23 cellular contexts compared by ENCODE assay signal in the genomic region with DNA sequence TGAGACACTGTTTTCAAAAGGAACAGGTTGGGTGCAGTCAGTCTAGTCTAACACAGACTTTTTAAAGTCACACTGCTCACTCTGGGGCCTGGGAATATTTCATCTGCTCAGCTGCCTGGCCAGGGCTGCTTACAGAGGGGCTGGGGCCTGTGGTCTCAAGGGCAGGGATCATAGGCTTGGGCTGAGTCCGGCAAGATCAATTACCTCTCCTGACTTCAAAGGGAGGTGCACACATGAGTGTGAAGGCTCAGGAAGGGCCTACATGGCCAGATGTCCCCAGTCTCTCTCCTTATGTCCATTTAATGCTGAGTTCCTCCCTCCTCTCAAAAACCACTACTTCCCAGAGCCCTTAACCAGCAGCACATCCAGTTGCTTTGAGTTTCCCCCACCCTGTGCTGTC.
DNase-seq lines count a peak whose midpoint lies in the region; ATAC-seq, FAIRE-seq and TF ChIP-seq lines count a peak whose summit lies in the region.
"Had no signal": no experiment of that assay in that cellular context is flagged by ENCODE, and none has a peak within 500 bp of the region (broad histone marks: within the 10 kb centered on the region; RNA-seq: fewer than 3 reads in every experiment).

No MANE protein-coding gene starts in this region.

- H3K79me2 ChIP-seq in HepG2 (ENCODE audit: insufficient read depth, low read length) (no peaks in the 10 kb centered on the region), H1 (ENCODE audit: control insufficient read depth in 1 of 2, insufficient read depth in 2 of 2, low read length in 2 of 2) (no peaks in the 10 kb centered on the region)

- peaks cover 9% of the 10 kb centered on the region for H3K4me1 Mint-ChIP-seq in CD8-positive, alpha-beta T cell (ENCODE audit: low read depth)
- H3K4me1 Mint-ChIP-seq: CD4-positive, CD25-positive, alpha-beta regulatory T cell had no signal

- ATAC-seq in HepG2 (peak; percentile 45), right lobe of liver (no peak)
- no peak for ATAC-seq in CD8-positive, alpha-beta T cell
- ATAC-seq: K562 had no signal

- H3K79me1 ChIP-seq in H1 (ENCODE audit: low read depth, low read length), result no peaks in the 10 kb centered on the region

- H3K36me3 ChIP-seq in HepG2 (replicated peaks in 1 of 2; ENCODE audit: control insufficient read depth in 1 of 2, insufficient read depth in 2 of 2, low read length in 2 of 2) (no peaks in the 10 kb centered on the region), right lobe of liver (no peaks in the 10 kb centered on the region), H1 (ENCODE audit: control insufficient read depth in 2 of 4, insufficient read depth in 4 of 4, low read length in 3 of 4) (no peaks in the 10 kb centered on the region), testis (ENCODE audit: low read depth, missing control alignments) (no peaks in the 10 kb centered on the region)
- H3K36me3 ChIP-seq in CD8-positive, alpha-beta T cell (ENCODE audit: insufficient read depth, low read length), result no peaks in the 10 kb centered on the region
- H3K36me3 ChIP-seq: BE2C, HAP-1 had no signal

- H3K4me2 ChIP-seq in HepG2 (ENCODE audit: low read depth, low read length) (no peak overlapping the region), H1 (ENCODE audit: insufficient read depth in 1 of 2, low read depth in 2 of 2, low read length in 2 of 2) (no peak overlapping the region)

- POLR2A ChIA-PET in HepG2 (lab: Yijun Ruan, JAX) (no interaction called here), H1 (lab: Charles Lee; ENCODE audit: partially characterized antibody) (no interaction called here)
- POLR2A ChIA-PET in CD8-positive, alpha-beta T cell (lab: Charles Lee), result no interaction called here

- no peak overlapping the region for H2BK12ac ChIP-seq in H1 (ENCODE audit: low read depth, low read length)

- H3K14ac ChIP-seq in H1 (ENCODE audit: insufficient read length), result no peak overlapping the region

- H2AK5ac ChIP-seq in H1 (ENCODE audit: low read depth, low read length), result no peak overlapping the region

- intact Hi-C loops in HepG2 (cut with micrococcal nuclease; ENCODE audit: unreplicated experiment), result no loop called here
- intact Hi-C loops in right lobe of liver (cut with DNase I), result no loop called here
- intact Hi-C loops in CD8-positive, alpha-beta T cell (cut with DNase I, micrococcal nuclease), result no loop called here
- intact Hi-C loops in testis (cut with DNase I; ENCODE audit: low total_unique reads), result no loop called here

- no peaks in the 10 kb centered on the region for H3K9me3 Mint-ChIP-seq in CD8-positive, alpha-beta T cell
- H3K9me3 Mint-ChIP-seq: CD4-positive, CD25-positive, alpha-beta regulatory T cell had no signal

- no peak for TF ChIP-seq RAD21 in HepG2 (CRISPR knock-in tag; IDR thresholded peaks at IDR 0.05)
- TF ChIP-seq RAD21 in H1 (IDR thresholded peaks at IDR 0.05 in 1 of 2, conservative IDR thresholded peaks at IDR 0.05 in 1 of 2; ENCODE audit: low read depth in 2 of 2, low read length in 2 of 2), result no peak

- H3K4me3 ChIP-seq in HepG2 (replicated peaks in 1 of 3; ENCODE audit: insufficient read depth in 1 of 3, low read depth in 2 of 3, low read length in 3 of 3) (no peak overlapping the region), right lobe of liver (no peak overlapping the region), H1 (ENCODE audit: extremely low read depth in 1 of 4, insufficient read depth in 2 of 4, low read depth in 3 of 4, low read length in 4 of 4) (no peak overlapping the region), testis (no peak overlapping the region)
- H3K4me3 ChIP-seq in CD8-positive, alpha-beta T cell (ENCODE audit: low read depth, low read length), result no peak overlapping the region
- H3K4me3 ChIP-seq: HAP-1, K562 had no signal

- 0% methylated on average over 1 of the region's 1 CpG for WGBS in HepG2 (ENCODE audit: low lambda C conversion rate)
- WGBS in right lobe of liver (ENCODE audit: insufficient coverage, low coverage, low lambda C conversion rate, missing lambda C conversion rate), result 80% methylated on average over 1 of the region's 1 CpG
- WGBS in H1 (ENCODE audit: extremely low coverage in 1 of 2, insufficient coverage in 1 of 2, insufficient read length in 1 of 2, insufficient replicate concordance in 2 of 2, low coverage in 1 of 2, low lambda C conversion rate in 2 of 2, missing lambda C conversion rate in 1 of 2), 2 experiments, result 93% methylated on average over 1 of the region's 1 CpG; no CpG with 5 or more reads in 1 of the 2 experiments
- 24 to 75% methylated on average over 1 of the region's 1 CpG for WGBS in testis, 2 donors

- in situ Hi-C loops in HepG2 (cut with HindIII; ENCODE audit: extremely low pct_ligation_motif_present, low pct_unique_long_range_greater_than_20kb), result no loop called here

- H2BK20ac ChIP-seq in H1 (ENCODE audit: low read length), result no peak overlapping the region

- no peaks in the 10 kb centered on the region for H3K23me2 ChIP-seq in H1 (ENCODE audit: low read depth, low read length)

- H3K18ac ChIP-seq in H1 (ENCODE audit: extremely low read depth, low read length), result peak overlapping the region; percentile 60; the same call in 1 of the 2 replicates

- TF ChIP-seq CTCF in HepG2 (CRISPR knock-in tag; IDR thresholded peaks at IDR 0.05) (no peak), right lobe of liver (IDR thresholded peaks at IDR 0.05) (no peak), H1 (IDR thresholded peaks at IDR 0.05; ENCODE audit: control extremely low read depth in 1 of 3, insufficient read depth in 1 of 3, low read depth in 1 of 3, low read length in 3 of 3) (no peak), testis (IDR thresholded peaks at IDR 0.05) (no peak)
- TF ChIP-seq CTCF in CD8-positive, alpha-beta T cell (IDR thresholded peaks at IDR 0.05), result no peak

- H2AFZ ChIP-seq in HepG2 (ENCODE audit: low read length), result no peak overlapping the region
- no peak overlapping the region for H2AFZ ChIP-seq in H1 (ENCODE audit: low read length)

- no peaks in the 10 kb centered on the region for H3K9me3 ChIP-seq in HepG2 (ENCODE audit: low read length)
- no peaks in the 10 kb centered on the region for H3K9me3 ChIP-seq in right lobe of liver
- H3K9me3 ChIP-seq in H1 (ENCODE audit: insufficient read depth in 2 of 2, low read depth in 1 of 2, low read length in 1 of 2), result no peaks in the 10 kb centered on the region
- no peaks in the 10 kb centered on the region for H3K9me3 ChIP-seq in CD8-positive, alpha-beta T cell (ENCODE audit: low read length)
- H3K9me3 ChIP-seq in testis, result no peaks in the 10 kb centered on the region
- H3K9me3 ChIP-seq: BE2C, Caco-2, HAP-1 had no signal

- FAIRE-seq in HepG2 (lab: Jason Lieb, UNC) (no peak), H1 (lab: Jason Lieb, UNC) (no peak)
- FAIRE-seq: A204.1, D721Med, G401.6, GM12891, GM19239, K562 had no signal

- no peak for DNase-seq in HepG2 (ENCODE audit: low spot score)
- no peak for DNase-seq in right lobe of liver
- DNase-seq in NCI-H524 treated with DMSO at 0.1 percent for 48 hours (lab: John Stamatoyannopoulos, UW), result peak; percentile 21
- no peak for DNase-seq in H1 (ENCODE audit: low read depth in 1 of 2, low spot score in 2 of 2)
- DNase-seq in activated effector memory CD4-positive, alpha-beta T cell treated with Interleukin-2 at 50 U/mL for 16 hours, result no peak
- DNase-seq in CD8-positive, alpha-beta T cell, result no peak
- no peak for DNase-seq in testis
- DNase-seq: ACHN, BE2C, C1 segment of cervical spinal cord, Caco-2, DMS79 treated with DMSO at 0.1 percent for 48 hours, EL, IMR-90 had no signal

- no peak for TF ChIP-seq POLR2A in HepG2 (IDR thresholded peaks at IDR 0.05; ENCODE audit: insufficient read depth in 1 of 2, low read depth in 2 of 2, low read length in 2 of 2)
- TF ChIP-seq POLR2A in right lobe of liver (IDR thresholded peaks at IDR 0.05), result no peak
- TF ChIP-seq POLR2A in H1 (IDR thresholded peaks at IDR 0.05; ENCODE audit: control extremely low read depth in 1 of 2, low read depth in 2 of 2, low read length in 2 of 2), result no peak
- TF ChIP-seq POLR2A in testis (IDR thresholded peaks at IDR 0.05), result no peak

- H2BK120ac ChIP-seq in H1 (replicated peaks; ENCODE audit: low read depth, low read length), result no peak overlapping the region

- H2BK5ac ChIP-seq in H1 (ENCODE audit: low read depth, low read length), result no peak overlapping the region

- no peak overlapping the region for H4K5ac ChIP-seq in H1 (ENCODE audit: insufficient read length, low read depth, low read length)

- no peak overlapping the region for H3K56ac ChIP-seq in H1 (replicated peaks; ENCODE audit: insufficient read length, low read depth, low read length)

- no peak overlapping the region for H3K4ac ChIP-seq in H1 (replicated peaks; ENCODE audit: insufficient read length, low read depth, low read length)

- no peak overlapping the region for H4K91ac ChIP-seq in H1 (replicated peaks; ENCODE audit: insufficient read length, low read length)

- H3K27me3 ChIP-seq in HepG2 (ENCODE audit: control insufficient read depth in 1 of 2, insufficient read depth in 2 of 2, low read length in 2 of 2) (peaks cover 0 to 33% of the 10 kb centered on the region in 2 experiments), right lobe of liver (no peaks in the 10 kb centered on the region), H1 (replicated peaks in 1 of 4; ENCODE audit: control insufficient read depth in 3 of 4, extremely low read depth in 1 of 4, insufficient read depth in 3 of 4, low read length in 3 of 4) (no peaks in the 10 kb centered on the region), testis (no peaks in the 10 kb centered on the region)
- H3K27me3 ChIP-seq in CD8-positive, alpha-beta T cell (ENCODE audit: insufficient read depth, low read length), result no peaks in the 10 kb centered on the region
- H3K27me3 ChIP-seq: BE2C had no signal

- no peaks in the 10 kb centered on the region for H3K27me3 Mint-ChIP-seq in CD8-positive, alpha-beta T cell (ENCODE audit: low read depth)
- H3K27me3 Mint-ChIP-seq: CD4-positive, CD25-positive, alpha-beta regulatory T cell had no signal

- H3K36me3 Mint-ChIP-seq in CD8-positive, alpha-beta T cell, result no peaks in the 10 kb centered on the region
- H3K36me3 Mint-ChIP-seq: CD4-positive, CD25-positive, alpha-beta regulatory T cell had no signal

- H3K23ac ChIP-seq in H1 (ENCODE audit: insufficient read length), result no peak overlapping the region

- H3K4me3 Mint-ChIP-seq in CD8-positive, alpha-beta T cell, result no peak overlapping the region
- H3K4me3 Mint-ChIP-seq: CD4-positive, CD25-positive, alpha-beta regulatory T cell had no signal

- no peaks in the 10 kb centered on the region for H4K20me1 ChIP-seq in HepG2 (ENCODE audit: insufficient read depth, low read length)
- no peaks in the 10 kb centered on the region for H4K20me1 ChIP-seq in H1 (replicated peaks in 1 of 2; ENCODE audit: control insufficient read depth in 1 of 2, insufficient read depth in 2 of 2, low read length in 2 of 2)

- BruUV-seq in HepG2 (replicated peaks; lab: Mats Ljungman, UMichigan), result no TSS peak

- CTCF ChIA-PET in HepG2 (lab: Yijun Ruan, JAX; ENCODE audit: low intra/inter-chr PET ratio, low total read pairs), result no interaction called here
- CTCF ChIA-PET in H1 (lab: Charles Lee; ENCODE audit: partially characterized antibody), result interaction anchor here (0.9 to 12.9 kb wide), 4 partner anchors 12 to 49 kb away, joined by 3 to 116 read pairs (median 6); no protein-coding TSS in a partner anchor
- CTCF ChIA-PET in CD8-positive, alpha-beta T cell (lab: Charles Lee), result interaction anchor here (0.9 kb wide), 1 partner anchor 570 kb away, joined by 3 read pairs; no protein-coding TSS in a partner anchor

- H4K8ac ChIP-seq in H1 (ENCODE audit: extremely low read depth, insufficient read depth, low read length), result no peak overlapping the region

- H3K4me1 ChIP-seq in HepG2 (ENCODE audit: insufficient read depth, low read length) (no peaks in the 10 kb centered on the region), right lobe of liver (no peaks in the 10 kb centered on the region), H1 (replicated peaks in 1 of 4; ENCODE audit: control insufficient read depth in 3 of 4, insufficient read depth in 4 of 4, low read length in 3 of 4) (no peaks in the 10 kb centered on the region), testis (no peaks in the 10 kb centered on the region)
- H3K4me1 ChIP-seq in CD8-positive, alpha-beta T cell (ENCODE audit: insufficient read depth, low read length), result peaks cover 8% of the 10 kb centered on the region
- H3K4me1 ChIP-seq: BE2C, Caco-2 had no signal

- no peak overlapping the region for H2BK15ac ChIP-seq in H1 (ENCODE audit: low read length)

- no peak overlapping the region for H3K27ac Mint-ChIP-seq in CD8-positive, alpha-beta T cell

- H3K9ac ChIP-seq in HepG2 (ENCODE audit: insufficient read depth, low read depth, low read length) (no peak overlapping the region), H1 (replicated peaks in 1 of 4; ENCODE audit: extremely low read depth in 1 of 4, low read depth in 3 of 4, low read length in 3 of 4) (no peak overlapping the region)

- H3K27ac ChIP-seq in HepG2 (ENCODE audit: extremely low read length, insufficient read depth, low read length) (no peak overlapping the region), right lobe of liver (no peak overlapping the region), H1 (ENCODE audit: low read depth, low read length) (no peak overlapping the region), testis (no peak overlapping the region)
- no peak overlapping the region for H3K27ac ChIP-seq in CD8-positive, alpha-beta T cell (ENCODE audit: low read depth, low read length)
- H3K27ac ChIP-seq: HL-60 had no signal

- TF ChIP-seq EP300 in HepG2 (IDR thresholded peaks at IDR 0.05; ENCODE audit: low read depth in 2 of 2, low read length in 2 of 2) (no peak), HepG2 (CRISPR knock-in tag; IDR thresholded peaks at IDR 0.05; ENCODE audit: borderline replicate concordance) (no peak), H1 (IDR thresholded peaks at IDR 0.05; ENCODE audit: borderline replicate concordance in 1 of 2, low read depth in 2 of 2, low read length in 2 of 2) (no peak)
